Comparison of ENCODE assay signal across 1 cellular context in genomic region chr10:91907914-91908357, GRCh38.
TF ChIP-seq lines count a peak whose summit lies in the region.

No MANE protein-coding gene starts in this region.

TF ChIP-seq in GM12878, 131 proteins besides CTCF, POLR2A, EP300 and RAD21:
- TF ChIP-seq CREM (IDR thresholded peaks at IDR 0.05; ENCODE audit: low read depth) (no peak), PML (IDR thresholded peaks at IDR 0.05; ENCODE audit: low read length) (no peak), STAT1 (conservative IDR thresholded peaks at IDR 0.05) (no peak), SIN3A (IDR thresholded peaks at IDR 0.05; ENCODE audit: low read depth, low read length) (no peak), ZBTB4 (CRISPR knock-in tag; IDR thresholded peaks at IDR 0.05) (no peak), GATAD2B (conservative IDR thresholded peaks at IDR 0.05; ENCODE audit: low read depth) (no peak), ZBTB40 (IDR thresholded peaks at IDR 0.05; ENCODE audit: borderline replicate concordance) (no peak), WRNIP1 (IDR thresholded peaks at IDR 0.05; ENCODE audit: borderline replicate concordance, low read depth, low read length) (no peak), MEF2B (IDR thresholded peaks at IDR 0.05; ENCODE audit: partially characterized antibody, poor library complexity, severe bottlenecking) (no peak), HDAC2 (IDR thresholded peaks at IDR 0.05) (no peak), ZNF274 (IDR thresholded peaks at IDR 0.05; ENCODE audit: insufficient read depth, insufficient read length) (no peak), NFYA (IDR thresholded peaks at IDR 0.05; ENCODE audit: borderline replicate concordance, low read depth, low read length) (no peak), MEF2A (IDR thresholded peaks at IDR 0.05; ENCODE audit: insufficient read depth, low read depth, low read length) (no peak), SMAD5 (IDR thresholded peaks at IDR 0.05; ENCODE audit: low read depth) (no peak), LARP7 (IDR thresholded peaks at IDR 0.05) (no peak), CHD1 (IDR thresholded peaks at IDR 0.05; ENCODE audit: low read depth, low read length) (no peak)
